1 cellular context compared by ENCODE assay signal in genomic region chr1:85322655-85323054, GRCh38.
TF ChIP-seq lines count a peak whose summit lies in the region.

No MANE protein-coding gene starts in this region.

TF ChIP-seq in endothelial cell of umbilical vein, 7 proteins besides CTCF, POLR2A, EP300 and RAD21:
- TF ChIP-seq FOS (IDR thresholded peaks at IDR 0.05; ENCODE audit: borderline replicate concordance, insufficient read depth, low read length) = peak; percentile 67
- TF ChIP-seq EZH2 (IDR thresholded peaks at IDR 0.05; ENCODE audit: borderline replicate concordance, low read depth, low read length, severe bottlenecking) = no peak
- peak; percentile 20 for TF ChIP-seq JUN (IDR thresholded peaks at IDR 0.05; ENCODE audit: borderline replicate concordance, insufficient read depth, insufficient read length, low read depth)
- TF ChIP-seq MAX (IDR thresholded peaks at IDR 0.05; ENCODE audit: insufficient read depth, insufficient read length) = no peak
- peak; percentile 70 for TF ChIP-seq GATA2 (IDR thresholded peaks at IDR 0.05; ENCODE audit: insufficient read depth, insufficient read length, low read depth, low read length)
- no peak for TF ChIP-seq POLR2AphosphoS5 (IDR thresholded peaks at IDR 0.05; ENCODE audit: insufficient read depth, low read depth, low read length)
